ENCODE assay signal across 8 cellular contexts in the genomic region with DNA sequence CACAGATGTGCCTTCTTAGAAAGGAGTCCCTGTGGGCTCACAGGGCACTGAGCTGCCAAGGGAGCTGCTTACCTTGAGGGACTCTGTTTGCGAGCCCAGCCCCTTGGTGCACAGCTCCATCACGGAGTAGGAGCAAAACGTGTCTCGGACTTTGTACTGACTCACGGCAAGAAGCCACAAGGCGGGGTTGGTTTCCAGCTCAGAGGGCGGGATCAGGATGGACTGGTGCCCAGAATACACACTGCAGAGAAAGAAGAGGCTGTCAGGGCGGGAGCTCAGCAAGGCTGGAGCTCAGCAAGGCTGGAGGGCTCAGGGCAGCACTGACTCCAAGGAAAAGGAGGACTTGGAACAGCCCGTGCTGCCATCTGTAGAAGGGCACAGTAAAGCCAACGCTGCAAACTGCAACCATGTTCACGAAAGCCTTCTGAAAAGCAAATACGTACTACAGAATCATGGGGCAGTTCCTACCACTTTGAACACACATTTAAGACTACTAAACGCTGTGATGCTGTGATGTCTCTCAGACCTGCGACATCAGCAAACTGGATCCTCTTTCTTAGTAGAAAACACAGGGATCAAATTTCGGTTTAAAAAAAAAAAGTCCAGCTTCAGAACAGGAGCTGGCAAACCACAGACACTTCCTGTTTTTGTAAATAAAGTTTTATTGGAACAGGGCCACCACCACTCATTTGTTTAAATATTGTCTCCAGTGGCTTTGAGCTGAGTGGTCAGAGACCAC.
DNase-seq lines count a peak whose midpoint lies in the region; ATAC-seq and TF ChIP-seq lines count a peak whose summit lies in the region.

No MANE protein-coding gene starts in this region.

- peaks cover 0 to 6% of the 10 kb centered on the region in 2 donors for H3K4me1 ChIP-seq in thyroid gland

- WGBS in thyroid gland, 2 donors: 31 to 32% methylated on average over 13 to 15 of the region's 15 CpGs

- DNase-seq in NCI-H345 (lab: John Stamatoyannopoulos, UW) (peak; percentile 32), NCI-H345 treated with DMSO at 0.1 percent for 48 hours (lab: John Stamatoyannopoulos, UW; ENCODE audit: unreplicated experiment) (no peak), NCI-H2081 treated with DMSO at 0.1 percent for 48 hours (lab: John Stamatoyannopoulos, UW) (peak; percentile 19), epithelial cell of esophagus (ENCODE audit: low read depth) (peak; percentile 93), midbrain (lab: John Stamatoyannopoulos, UW) (peak; percentile 83), thyroid gland (peak; percentile 87 to 91)
- peak; percentile 46 for DNase-seq in activated CD4-positive, alpha-beta T cell treated with anti-CD3 and anti-CD28 coated beads for 48 hours

- intact Hi-C loops in thyroid gland (cut with DNase I): no loop called here

- no peaks in the 10 kb centered on the region for H3K27me3 ChIP-seq in thyroid gland

- H3K36me3 ChIP-seq in thyroid gland: peaks cover 7 to 10% of the 10 kb centered on the region in 2 donors

- H3K27ac ChIP-seq in thyroid gland: peak overlapping the region in 1 of 3 donors; percentile 2

- H3K9me3 ChIP-seq in thyroid gland: no peaks in the 10 kb centered on the region

- H3K4me3 ChIP-seq in epithelial cell of esophagus (ENCODE audit: low read length) (peak overlapping the region; percentile 2), thyroid gland (replicated peaks in 1 of 3) (no peak overlapping the region)

- ATAC-seq in GM19397 (IDR thresholded peaks at IDR 0.05; ENCODE audit: unreplicated experiment): no peak

- no peak for TF ChIP-seq POLR2A in thyroid gland (IDR thresholded peaks at IDR 0.05)

- TF ChIP-seq CTCF in epithelial cell of esophagus (IDR thresholded peaks at IDR 0.05; ENCODE audit: insufficient read depth, low read depth, low read length, missing control alignments): peak; percentile 16
- TF ChIP-seq CTCF in thyroid gland (IDR thresholded peaks at IDR 0.05): peak in 3 of 6 experiments; percentile 8 to 21 (median 17)
